Comparison of ENCODE assay signal across 31 cellular contexts in genomic region chr13:93325303-93326297, GRCh38.
"Had no signal": no experiment of that assay in that cellular context is flagged by ENCODE, and none has a peak within 500 bp of the region (broad histone marks: within the 10 kb centered on the region; RNA-seq: fewer than 3 reads in every experiment).

No MANE protein-coding gene starts in this region.

- H3K4me1 ChIP-seq: breast epithelium, esophagus squamous epithelium, heart right ventricle, left ventricle myocardium inferior, prostate gland, suprapubic skin, tibial nerve had no signal

- H3K36me3 ChIP-seq: breast epithelium, esophagus squamous epithelium, heart right ventricle, left ventricle myocardium inferior, ovary, prostate gland, suprapubic skin, tibial nerve had no signal

- H3K9me3 ChIP-seq: breast epithelium, esophagus squamous epithelium, heart right ventricle, ovary, prostate gland, suprapubic skin, tibial nerve had no signal

- H3K27ac ChIP-seq: breast epithelium, esophagus squamous epithelium, heart right ventricle, left ventricle myocardium inferior, ovary, prostate gland, skin epidermis, suprapubic skin, tibial nerve had no signal

- H3K4me3 ChIP-seq: breast epithelium, esophagus squamous epithelium, heart right ventricle, left ventricle myocardium inferior, lung, ovary, prostate gland, skin epidermis, suprapubic skin, tibial nerve had no signal

- ATAC-seq: activated CD4-positive, alpha-beta T cell treated with anti-CD3 and anti-CD28 coated beads for 36 hours; activated CD8-positive, alpha-beta memory T cell treated with anti-CD3 and anti-CD28 coated beads, Interleukin-2, amount 10 ng/mL, durations not matched to agents 7 days and 5 days; activated CD8-positive, alpha-beta T cell treated with anti-CD3 and anti-CD28 coated beads, Interleukin-2, amount 10 ng/mL, durations not matched to agents 7 days and 5 days; activated naive CD8-positive, alpha-beta T cell treated with anti-CD3 and anti-CD28 coated beads, Interleukin-2, amount 50 U/mL, for 24 hours; heart right ventricle; sciatic nerve had no signal

- DNase-seq: activated CD4-positive, alpha-beta T cell treated with anti-CD3 and anti-CD28 coated beads for 36 hours; activated CD4-positive, CD25-positive, alpha-beta regulatory T cell; activated CD8-positive, alpha-beta memory T cell treated with anti-CD3 and anti-CD28 coated beads, Interleukin-2, amount 10 ng/mL, durations not matched to agents 7 days and 5 days; activated CD8-positive, alpha-beta T cell treated with anti-CD3 and anti-CD28 coated beads, Interleukin-2, amount 10 ng/mL, durations not matched to agents 7 days and 5 days; activated naive CD8-positive, alpha-beta T cell treated with anti-CD3 and anti-CD28 coated beads, Interleukin-2, amount 50 U/mL, for 24 hours; activated T-cell treated with anti-CD3 and anti-CD28 coated beads, Interleukin-2, amount 50 U/mL, for 48 hours; amygdala; central memory CD4-positive, alpha-beta T cell; dermis blood vessel endothelial cell; effector CD4-positive, alpha-beta T cell; esophagus squamous epithelium; foreskin melanocyte; heart right ventricle; kidney glomerular epithelial cell; left ventricle myocardium inferior; ovary; retina; stimulated activated CD4-positive, alpha-beta T cell treated with anti-CD3 and anti-CD28 coated beads, Interleukin-12 subunit alpha, Interleukin-12 subunit beta, amount 100 ng/mL, for 4 hours; stimulated activated CD4-positive, alpha-beta T cell treated with anti-CD3 and anti-CD28 coated beads, Interleukin-4, amount 100 ng/mL, for 24 hours; stimulated activated naive B cell treated with anti-CD40 and anti-IgM and Interleukin-4, amounts not matched to agents 10 μg/mL and 1 μg/mL and 100 μg/mL, for 72 hours had no signal

- H3K4me1 Mint-ChIP-seq: activated CD4-positive, alpha-beta T cell treated with anti-CD3 and anti-CD28 coated beads for 36 hours; activated CD8-positive, alpha-beta memory T cell treated with anti-CD3 and anti-CD28 coated beads, Interleukin-2, amount 10 ng/mL, durations not matched to agents 7 days and 5 days; activated naive CD4-positive, alpha-beta T cell treated with anti-CD3 and anti-CD28 coated beads, Interleukin-2, amount 50 U/mL, for 24 hours; activated naive CD8-positive, alpha-beta T cell treated with anti-CD3 and anti-CD28 coated beads, Interleukin-2, amount 50 U/mL, for 24 hours; stimulated activated naive B cell treated with anti-CD40 and anti-IgM and Interleukin-4, amounts not matched to agents 10 μg/mL and 1 μg/mL and 100 μg/mL, for 72 hours had no signal

- H3K27me3 ChIP-seq: breast epithelium, esophagus squamous epithelium, ovary, suprapubic skin, tibial nerve had no signal

- H3K27ac Mint-ChIP-seq: activated CD4-positive, alpha-beta T cell treated with anti-CD3 and anti-CD28 coated beads for 36 hours; activated CD8-positive, alpha-beta memory T cell treated with anti-CD3 and anti-CD28 coated beads, Interleukin-2, amount 10 ng/mL, durations not matched to agents 7 days and 5 days; activated CD8-positive, alpha-beta T cell treated with anti-CD3 and anti-CD28 coated beads, Interleukin-2, amount 10 ng/mL, durations not matched to agents 7 days and 5 days; activated naive CD4-positive, alpha-beta T cell treated with anti-CD3 and anti-CD28 coated beads, Interleukin-2, amount 50 U/mL, for 24 hours; activated naive CD8-positive, alpha-beta T cell treated with anti-CD3 and anti-CD28 coated beads, Interleukin-2, amount 50 U/mL, for 24 hours; activated T-helper 2 cell treated with anti-CD3 and anti-CD28 coated beads, Interferon-gamma antibody, Interleukin-2, Interleukin-4, amounts not matched to agents 10 μg/mL and 5 μg/mL and 100 μg/mL, durations not matched to agents 14 hours and 24 hours and 36 hours; nephron; stimulated activated naive B cell treated with anti-CD40 and anti-IgM and Interleukin-4, amounts not matched to agents 10 μg/mL and 1 μg/mL and 100 μg/mL, for 72 hours; T-helper 2 cell treated with Interferon-gamma antibody and Interleukin-4, amounts not matched to agents 5 μg/mL and 100 μg/mL, for 36 hours had no signal

- H3K9me3 Mint-ChIP-seq: activated naive CD4-positive, alpha-beta T cell treated with anti-CD3 and anti-CD28 coated beads, Interleukin-2, amount 50 U/mL, for 24 hours; activated naive CD8-positive, alpha-beta T cell treated with anti-CD3 and anti-CD28 coated beads, Interleukin-2, amount 50 U/mL, for 24 hours; activated T-helper 2 cell treated with anti-CD3 and anti-CD28 coated beads, Interferon-gamma antibody, Interleukin-2, Interleukin-4, amounts not matched to agents 10 μg/mL and 5 μg/mL and 100 μg/mL, durations not matched to agents 14 hours and 24 hours and 36 hours; nephron; T-helper 2 cell treated with Interferon-gamma antibody and Interleukin-4, amounts not matched to agents 5 μg/mL and 100 μg/mL, for 36 hours had no signal

- H3K4me3 Mint-ChIP-seq: activated CD4-positive, alpha-beta T cell treated with anti-CD3 and anti-CD28 coated beads for 36 hours; activated CD8-positive, alpha-beta memory T cell treated with anti-CD3 and anti-CD28 coated beads, Interleukin-2, amount 10 ng/mL, durations not matched to agents 7 days and 5 days; activated CD8-positive, alpha-beta T cell treated with anti-CD3 and anti-CD28 coated beads, Interleukin-2, amount 10 ng/mL, durations not matched to agents 7 days and 5 days; activated naive CD4-positive, alpha-beta T cell treated with anti-CD3 and anti-CD28 coated beads, Interleukin-2, amount 50 U/mL, for 24 hours; activated naive CD8-positive, alpha-beta T cell treated with anti-CD3 and anti-CD28 coated beads, Interleukin-2, amount 50 U/mL, for 24 hours; nephron; stimulated activated naive B cell treated with anti-CD40 and anti-IgM and Interleukin-4, amounts not matched to agents 10 μg/mL and 1 μg/mL and 100 μg/mL, for 72 hours; T-helper 2 cell treated with Interferon-gamma antibody and Interleukin-4, amounts not matched to agents 5 μg/mL and 100 μg/mL, for 36 hours had no signal

- H3K36me3 Mint-ChIP-seq: activated CD8-positive, alpha-beta memory T cell treated with anti-CD3 and anti-CD28 coated beads, Interleukin-2, amount 10 ng/mL, durations not matched to agents 7 days and 5 days; activated naive CD4-positive, alpha-beta T cell treated with anti-CD3 and anti-CD28 coated beads, Interleukin-2, amount 50 U/mL, for 24 hours; stimulated activated naive B cell treated with anti-CD40 and anti-IgM and Interleukin-4, amounts not matched to agents 10 μg/mL and 1 μg/mL and 100 μg/mL, for 72 hours had no signal
